21 cellular contexts compared by ENCODE assay signal in genomic region chr5:179873711-179874110, GRCh38.
"Had no signal": no experiment of that assay in that cellular context is flagged by ENCODE, and none has a peak within 500 bp of the region (broad histone marks: within the 10 kb centered on the region; RNA-seq: fewer than 3 reads in every experiment).

No MANE protein-coding gene starts in this region.

- H3K27me3 Mint-ChIP-seq: activated CD4-positive, alpha-beta memory T cell treated with anti-CD3 and anti-CD28 coated beads for 36 hours; activated CD4-positive, alpha-beta T cell treated with anti-CD3 and anti-CD28 coated beads, Interleukin-2, amount 10 ng/mL, durations not matched to agents 7 days and 5 days; activated naive CD4-positive, alpha-beta T cell treated with anti-CD3 and anti-CD28 coated beads, Interleukin-2, amount 10 ng/mL, durations not matched to agents 7 days and 5 days; activated naive CD8-positive, alpha-beta T cell treated with anti-CD3 and anti-CD28 coated beads for 36 hours had no signal

- H3K27ac Mint-ChIP-seq: activated CD4-positive, alpha-beta memory T cell treated with anti-CD3 and anti-CD28 coated beads for 36 hours; activated CD4-positive, alpha-beta T cell treated with anti-CD3 and anti-CD28 coated beads, Interleukin-2, amount 10 ng/mL, durations not matched to agents 7 days and 5 days; activated naive CD4-positive, alpha-beta T cell treated with anti-CD3 and anti-CD28 coated beads, Interleukin-2, amount 10 ng/mL, durations not matched to agents 7 days and 5 days; activated naive CD8-positive, alpha-beta T cell treated with anti-CD3 and anti-CD28 coated beads for 36 hours; activated T-helper 2 cell treated with anti-CD3 and anti-CD28 coated beads, Interferon-gamma antibody, Interleukin-2, Interleukin-4, amounts not matched to agents 10 μg/mL and 5 μg/mL and 100 μg/mL, durations not matched to agents 14 hours and 24 hours and 36 hours had no signal

- H3K4me3 Mint-ChIP-seq: activated CD4-positive, alpha-beta memory T cell treated with anti-CD3 and anti-CD28 coated beads for 36 hours; activated CD4-positive, alpha-beta T cell treated with anti-CD3 and anti-CD28 coated beads, Interleukin-2, amount 10 ng/mL, durations not matched to agents 7 days and 5 days; activated naive CD4-positive, alpha-beta T cell treated with anti-CD3 and anti-CD28 coated beads, Interleukin-2, amount 10 ng/mL, durations not matched to agents 7 days and 5 days; activated naive CD8-positive, alpha-beta T cell treated with anti-CD3 and anti-CD28 coated beads for 36 hours had no signal

- H3K9me3 Mint-ChIP-seq: activated CD4-positive, alpha-beta memory T cell treated with anti-CD3 and anti-CD28 coated beads for 36 hours; activated CD4-positive, alpha-beta T cell treated with anti-CD3 and anti-CD28 coated beads, Interleukin-2, amount 10 ng/mL, durations not matched to agents 7 days and 5 days; activated naive CD4-positive, alpha-beta T cell treated with anti-CD3 and anti-CD28 coated beads, Interleukin-2, amount 10 ng/mL, durations not matched to agents 7 days and 5 days; activated naive CD8-positive, alpha-beta T cell treated with anti-CD3 and anti-CD28 coated beads for 36 hours; activated T-helper 2 cell treated with anti-CD3 and anti-CD28 coated beads, Interferon-gamma antibody, Interleukin-2, Interleukin-4, amounts not matched to agents 10 μg/mL and 5 μg/mL and 100 μg/mL, durations not matched to agents 14 hours and 24 hours and 36 hours had no signal

- DNase-seq: activated CD4-positive, alpha-beta memory T cell treated with anti-CD3 and anti-CD28 coated beads for 36 hours; activated CD4-positive, alpha-beta T cell treated with anti-CD3 and anti-CD28 coated beads, Interleukin-2, amount 10 ng/mL, durations not matched to agents 7 days and 5 days; activated CD4-positive, CD25-positive, alpha-beta regulatory T cell; activated gamma-delta T cell treated with Interleukin-2 at 50 U/mL for 16 hours; activated naive CD4-positive, alpha-beta T cell treated with anti-CD3 and anti-CD28 coated beads, Interleukin-2, amount 10 ng/mL, durations not matched to agents 7 days and 5 days; activated naive CD8-positive, alpha-beta T cell treated with anti-CD3 and anti-CD28 coated beads for 36 hours; activated T-cell treated with anti-CD3 and anti-CD28 coated beads for 4 hours; activated T-cell treated with anti-CD3 and anti-CD28 coated beads, Interleukin-2, amount 50 U/mL, for 48 hours; anterior cingulate cortex; caudate nucleus; NCI-H1092; NCI-H1417; NCI-H1930; NCI-H2107; NCI-H345; NCI-H510A; NCI-H526 treated with DMSO at 0.1 percent for 48 hours; NCI-H82; SIG-M5; T-helper 1 cell had no signal

- H3K4me1 Mint-ChIP-seq: activated naive CD4-positive, alpha-beta T cell treated with anti-CD3 and anti-CD28 coated beads, Interleukin-2, amount 10 ng/mL, durations not matched to agents 7 days and 5 days; activated naive CD8-positive, alpha-beta T cell treated with anti-CD3 and anti-CD28 coated beads for 36 hours had no signal
